ENCODE assay signal across 8 cellular contexts in genomic region chr7:25496394-25497103, GRCh38.
DNase-seq lines count a peak whose midpoint lies in the region; ATAC-seq and TF ChIP-seq lines count a peak whose summit lies in the region.

No MANE protein-coding gene starts in this region.

- ATAC-seq in GM18499 (IDR thresholded peaks at IDR 0.05; ENCODE audit: insufficient read depth, unreplicated experiment) = peak; percentile 79
- ATAC-seq in GM23338 = no peak
- peak in 3 of 4 donors; percentile 28 to 54 (median 46) for ATAC-seq in heart left ventricle
- no peak for ATAC-seq in omental fat pad (ENCODE audit: low FRiP score)

- no peak overlapping the region for H3K4me2 ChIP-seq in GM23338

- H3K36me3 Mint-ChIP-seq in GM23338 (ENCODE audit: low read depth) (no peaks in the 10 kb centered on the region), progenitor cell of endocrine pancreas (ENCODE audit: insufficient read depth) (no peaks in the 10 kb centered on the region)

- H3K9me3 ChIP-seq in heart left ventricle (peaks cover 0 to 4% (median 0%) of the 10 kb centered on the region in 12 donors), MG63 (no peaks in the 10 kb centered on the region)

- no peaks in the 10 kb centered on the region; the same call in 1 of the 2 replicates for H4K20me1 ChIP-seq in GM23338 (replicated peaks; ENCODE audit: insufficient read depth)

- H3K4me3 Mint-ChIP-seq in GM23338 (no peak overlapping the region), progenitor cell of endocrine pancreas (ENCODE audit: low read depth) (no peak overlapping the region)

- intact Hi-C loops in heart left ventricle (cut with DNase I) = no loop called here

- peak overlapping the region; percentile 64; the same call in 1 of the 2 replicates for H2AFZ ChIP-seq in GM23338

- H3K9me3 Mint-ChIP-seq in GM23338 (no peaks in the 10 kb centered on the region), progenitor cell of endocrine pancreas (ENCODE audit: low read depth) (no peaks in the 10 kb centered on the region)

- H3K27me3 ChIP-seq in GM23338 (ENCODE audit: insufficient read depth) (no peaks in the 10 kb centered on the region), heart left ventricle (no peaks in the 10 kb centered on the region), MG63 (peaks cover 2% of the 10 kb centered on the region; the same call in 1 of the 2 replicates)

- no peak overlapping the region for H3K27ac Mint-ChIP-seq in GM23338
- H3K27ac Mint-ChIP-seq in progenitor cell of endocrine pancreas = no peak overlapping the region

- H3K79me2 ChIP-seq in GM23338 (replicated peaks; ENCODE audit: insufficient read depth) = no peaks in the 10 kb centered on the region

- DNase-seq in GM23338 (ENCODE audit: low spot score) (no peak), NCI-H446 treated with DMSO at 0.1 percent for 48 hours (lab: John Stamatoyannopoulos, UW) (peak; percentile 28), heart left ventricle (no peak), progenitor cell of endocrine pancreas (ENCODE audit: low spot score, unreplicated experiment) (no peak), omental fat pad (ENCODE audit: low spot score) (no peak), cerebellar nuclear complex (lab: John Stamatoyannopoulos, UW) (no peak), MG63 (no peak)

- H3K27me3 Mint-ChIP-seq in GM23338 (ENCODE audit: insufficient read depth, low read depth, poor library complexity) (no peaks in the 10 kb centered on the region), progenitor cell of endocrine pancreas (peaks cover under 1% of the 10 kb centered on the region)

- H3K36me3 ChIP-seq in GM23338 (ENCODE audit: insufficient read depth) (no peaks in the 10 kb centered on the region), heart left ventricle (no peaks in the 10 kb centered on the region), MG63 (no peaks in the 10 kb centered on the region)

- H3F3A ChIP-seq in GM23338 (replicated peaks; ENCODE audit: low read depth) = no peaks in the 10 kb centered on the region

- no peak overlapping the region for H3K27ac ChIP-seq in GM23338 (ENCODE audit: low read depth)
- peak overlapping the region in 11 of 12 donors; percentile 13 to 71 (median 58) for H3K27ac ChIP-seq in heart left ventricle

- H3K4me1 ChIP-seq in GM23338 (ENCODE audit: insufficient read depth) (no peaks in the 10 kb centered on the region), heart left ventricle (peaks cover 0 to 29% (median 16%) of the 10 kb centered on the region in 12 donors)

- no peak for TF ChIP-seq POLR2A in heart left ventricle (IDR thresholded peaks at IDR 0.05)

- H3K4me3 ChIP-seq in GM23338 (no peak overlapping the region), heart left ventricle (peak overlapping the region in 2 of 12 donors; percentile 1 to 42), MG63 (no peak overlapping the region)

- H3K9me2 ChIP-seq in GM23338 (ENCODE audit: insufficient read depth) = no peaks in the 10 kb centered on the region

- 55 to 68% (median 61%) methylated on average over 13 of the region's 13 CpGs for WGBS in heart left ventricle, 4 donors

- TF ChIP-seq CTCF in GM23338 (conservative IDR thresholded peaks at IDR 0.05; ENCODE audit: low read depth in 2 of 2) (no peak), heart left ventricle (IDR thresholded peaks at IDR 0.05) (no peak), progenitor cell of endocrine pancreas (IDR thresholded peaks at IDR 0.05; ENCODE audit: unreplicated experiment) (no peak), omental fat pad (IDR thresholded peaks at IDR 0.05) (no peak)

- no peaks in the 10 kb centered on the region for H3K4me1 Mint-ChIP-seq in GM23338
- peaks cover 16% of the 10 kb centered on the region for H3K4me1 Mint-ChIP-seq in progenitor cell of endocrine pancreas (ENCODE audit: low read depth)

TF ChIP-seq in GM23338, 12 proteins besides CTCF, POLR2A, EP300 and RAD21:
- TF ChIP-seq POLR2AphosphoS5 (IDR thresholded peaks at IDR 0.05; ENCODE audit: low read depth) = no peak
- no peak for TF ChIP-seq EZH2 (IDR thresholded peaks at IDR 0.05; ENCODE audit: low read depth, unreplicated experiment)
- no peak for TF ChIP-seq ZNF462 (CRISPR knock-in tag; IDR thresholded peaks at IDR 0.05)
- TF ChIP-seq ZNF331 (CRISPR knock-in tag; IDR thresholded peaks at IDR 0.05; ENCODE audit: low read depth) = no peak
- no peak for TF ChIP-seq CREB1 (CRISPR knock-in tag; IDR thresholded peaks at IDR 0.05; ENCODE audit: low read depth)

Comparison
In these comparisons a context has a peak if more than half of its experiments do, and no peak if none do; other contexts are left out.
1. ATAC-seq: peak in GM18499 (single experiment) and heart left ventricle (3 of 4); none in GM23338 (single experiment) and omental fat pad (single experiment).